ENCODE assay signal across 26 cellular contexts in genomic region chr2:15608392-15608761, GRCh38. TPM values are rescaled to one million over a fixed set of nuclear protein-coding genes. Genes with fewer than 3 reads are reported as not detected.
DNase-seq lines count a peak whose midpoint lies in the region; ATAC-seq, FAIRE-seq and TF ChIP-seq lines count a peak whose summit lies in the region.
"Had no signal": no experiment of that assay in that cellular context is flagged by ENCODE, and none has a peak within 500 bp of the region (broad histone marks: within the 10 kb centered on the region; RNA-seq: fewer than 3 reads in every experiment).

No MANE protein-coding gene starts in this region.

- H3K27me3 Mint-ChIP-seq in activated naive CD4-positive, alpha-beta T cell treated with anti-CD3 and anti-CD28 coated beads, Interleukin-2, amount 10 ng/mL, durations not matched to agents 7 days and 5 days = no peaks in the 10 kb centered on the region
- H3K27me3 Mint-ChIP-seq: B cell; CD4-positive, alpha-beta T cell had no signal

- DNase-seq in Caki2 (ENCODE audit: low read depth) (peak; percentile 38), NCI-H526 (lab: John Stamatoyannopoulos, UW) (peak; percentile 99 to 100), SK-N-DZ (ENCODE audit: low spot score) (peak; percentile 90), RCC 7860 (ENCODE audit: low spot score) (no peak)
- no peak for DNase-seq in activated naive CD4-positive, alpha-beta T cell treated with anti-CD3 and anti-CD28 coated beads, Interleukin-2, amount 10 ng/mL, durations not matched to agents 7 days and 5 days
- DNase-seq: 8988T; ACHN; Caco-2; CD4-positive, alpha-beta T cell; CD8-positive, alpha-beta T cell; DMS 273 treated with DMSO at 0.1 percent for 48 hours; DMS153; DMS53; DMS79; DND-41; EL; GDM1 had no signal

- TF ChIP-seq CTCF in HEK293 (tag by site-specific recombination; IDR thresholded peaks at IDR 0.05) = no peak

- CTCF ChIA-PET in HEK293 (lab: Yijun Ruan, JAX) = no interaction called here
- CTCF ChIA-PET in activated naive CD4-positive, alpha-beta T cell treated with anti-CD3 and anti-CD28 coated beads, Interleukin-2, amount 10 ng/mL, durations not matched to agents 7 days and 5 days (lab: Charles Lee) = no interaction called here

- H3K4me3 Mint-ChIP-seq in activated naive CD4-positive, alpha-beta T cell treated with anti-CD3 and anti-CD28 coated beads, Interleukin-2, amount 10 ng/mL, durations not matched to agents 7 days and 5 days = no peak overlapping the region
- H3K4me3 Mint-ChIP-seq: B cell; CD4-positive, alpha-beta T cell; CD8-positive, alpha-beta T cell had no signal

- no peaks in the 10 kb centered on the region for H3K4me1 ChIP-seq in HEK293 (ENCODE audit: control insufficient read depth, insufficient read depth, low read length)
- H3K4me1 ChIP-seq: BLaER1 treated with 17β-estradiol and CSF1 and Interleukin-3, amounts not matched to agents 10 nM and 100 nM; Caco-2 had no signal

- H3K27ac ChIP-seq in HEK293 (ENCODE audit: extremely low read depth, low read depth, low read length) = no peak overlapping the region
- H3K27ac ChIP-seq: BLaER1 treated with 17β-estradiol and CSF1 and Interleukin-3, amounts not matched to agents 10 nM and 100 nM; C4-2B had no signal

- no peak overlapping the region for H3K27ac Mint-ChIP-seq in activated naive CD4-positive, alpha-beta T cell treated with anti-CD3 and anti-CD28 coated beads, Interleukin-2, amount 10 ng/mL, durations not matched to agents 7 days and 5 days
- H3K27ac Mint-ChIP-seq: B cell; CD4-positive, alpha-beta T cell; CD8-positive, alpha-beta T cell had no signal

- no peak for FAIRE-seq in RCC 7860 (lab: Jason Lieb, UNC)
- FAIRE-seq: A204.1, GM12878, GM12892, GM18507 had no signal

- H3K4me3 ChIP-seq in HEK293 (ENCODE audit: low read depth, low read length) = no peak overlapping the region
- H3K4me3 ChIP-seq: BLaER1 treated with 17β-estradiol and CSF1 and Interleukin-3, amounts not matched to agents 10 nM and 100 nM; GM12878 had no signal

- H3K9me3 Mint-ChIP-seq in activated naive CD4-positive, alpha-beta T cell treated with anti-CD3 and anti-CD28 coated beads, Interleukin-2, amount 10 ng/mL, durations not matched to agents 7 days and 5 days = no peaks in the 10 kb centered on the region
- H3K9me3 Mint-ChIP-seq: CD4-positive, alpha-beta T cell; CD8-positive, alpha-beta T cell had no signal

- H3K9me3 ChIP-seq in HEK293 (ENCODE audit: control insufficient read depth, insufficient read depth, low read depth, low read length) = no peaks in the 10 kb centered on the region
- H3K9me3 ChIP-seq: Caco-2 had no signal

- in situ Hi-C loops in Caki2 (cut with HindIII; ENCODE audit: low pct_unique_long_range_greater_than_20kb, low sequenced_read_pairs) = no loop called here

- ATAC-seq in HG02884 (IDR thresholded peaks at IDR 0.05; ENCODE audit: unreplicated experiment) = no peak
- ATAC-seq: CD8-positive, alpha-beta T cell; GM12878 had no signal

- POLR2A ChIA-PET in HEK293 (lab: Yijun Ruan, JAX) = no interaction called here

- H3K36me3 Mint-ChIP-seq in activated naive CD4-positive, alpha-beta T cell treated with anti-CD3 and anti-CD28 coated beads, Interleukin-2, amount 10 ng/mL, durations not matched to agents 7 days and 5 days = peaks cover 48% of the 10 kb centered on the region

- no peaks in the 10 kb centered on the region for H3K4me1 Mint-ChIP-seq in activated naive CD4-positive, alpha-beta T cell treated with anti-CD3 and anti-CD28 coated beads, Interleukin-2, amount 10 ng/mL, durations not matched to agents 7 days and 5 days
- H3K4me1 Mint-ChIP-seq: B cell had no signal

- H3K36me3 ChIP-seq in HEK293 (ENCODE audit: control insufficient read depth in 2 of 2, insufficient read depth in 1 of 2, low read length in 2 of 2) = peaks cover 71 to 75% of the 10 kb centered on the region in 2 experiments

TF ChIP-seq in HEK293, 187 proteins besides CTCF, POLR2A, EP300 and RAD21:
- TF ChIP-seq MZF1 (tag by site-specific recombination; IDR thresholded peaks at IDR 0.05; ENCODE audit: borderline replicate concordance) (no peak), ZNF362 (tag by site-specific recombination; IDR thresholded peaks at IDR 0.05) (peak; percentile 45; the same call in 1 of the 2 replicates)

RNA-seq across cellular contexts. Expression of gene DDX1, which starts 16.7 kb away (rescaled TPM):
- 74.4 and 91.0 TPM in 2 replicates for total RNA-seq in Caki2 (2014; rRNA removed; shearing (Covaris generic); ENCODE audit: low replicate concordance)
- 5,002 and 5,638 TPM in 2 replicates for polyA plus RNA-seq in SK-N-DZ (2014; cell fraction: cytosol; rRNA removed)
- polyA plus RNA-seq in SK-N-DZ (2014; cell fraction: nucleus; rRNA removed) = 4,616 and 5,818 TPM in 2 replicates

RNA-seq across cellular contexts. Expression of gene NBAS, which starts 47.2 kb away (rescaled TPM):
- 19.7 and 28.8 TPM in 2 replicates for total RNA-seq in Caki2 (2014; rRNA removed; shearing (Covaris generic); ENCODE audit: low replicate concordance)
- polyA plus RNA-seq in SK-N-DZ (2014; cell fraction: cytosol; rRNA removed) = 171 and 202 TPM in 2 replicates
- 123 and 132 TPM in 2 replicates for polyA plus RNA-seq in SK-N-DZ (2014; cell fraction: nucleus; rRNA removed)

Comparison
In these comparisons a context has a peak if more than half of its experiments do, and no peak if none do; other contexts are left out.
1. DNase-seq: peak in Caki2 (single experiment), NCI-H526 (2 of 2) and SK-N-DZ (single experiment); none in RCC 7860 (single experiment) and activated naive CD4-positive, alpha-beta T cell treated with anti-CD3 and anti-CD28 coated beads, Interleukin-2, amount 10 ng/mL, durations not matched to agents 7 days and 5 days (single experiment).